ENCODE assay signal across 22 cellular contexts in the genomic region with DNA sequence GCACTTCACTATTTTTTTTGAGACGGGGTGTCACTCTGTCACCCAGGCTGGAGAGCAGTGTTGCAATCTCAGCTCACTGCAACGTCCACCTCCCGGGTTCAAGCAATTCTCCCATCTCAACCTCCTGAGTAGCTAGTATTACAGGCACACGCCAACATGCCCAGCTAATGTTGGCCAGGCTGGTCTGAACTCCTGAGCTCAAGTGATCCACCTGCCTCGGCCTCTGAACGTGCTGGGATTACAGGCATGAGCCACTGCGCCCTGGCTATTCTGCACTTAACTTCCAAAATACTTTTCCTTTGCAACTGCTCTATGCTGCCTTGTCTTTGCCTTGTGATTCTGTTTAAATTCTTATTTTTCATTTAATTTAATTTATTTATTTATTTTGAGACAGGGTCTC.
"Had no signal": no experiment of that assay in that cellular context is flagged by ENCODE, and none has a peak within 500 bp of the region (broad histone marks: within the 10 kb centered on the region; RNA-seq: fewer than 3 reads in every experiment).

No MANE protein-coding gene starts in this region.

- DNase-seq: KBM-7, MG63, NCI-H1092, NCI-H1105 treated with DMSO at 0.1 percent for 48 hours, NCI-H1417 treated with DMSO at 0.1 percent for 48 hours, NCI-H146, NCI-H1694 treated with DMSO at 0.1 percent for 48 hours, NCI-H1930, NCI-H2081, NCI-H2107, NCI-H2227 treated with DMSO at 0.1 percent for 48 hours, NCI-H524, NCI-H526 treated with DMSO at 0.1 percent for 48 hours, NCI-H774, Right ventricle myocardium superior, RPMI8226, SIG-M5 had no signal

- FAIRE-seq: HTR-8/SVneo, RCC 7860 had no signal

- H3K27ac ChIP-seq: HL-60, SJSA1, SK-N-MC had no signal

- H3K36me3 ChIP-seq: MG63, SJSA1 had no signal

- H3K9me3 ChIP-seq: MG63 had no signal

- H3K4me1 ChIP-seq: SJSA1 had no signal

- H3K4me3 ChIP-seq: MG63, SJSA1, SK-N-MC had no signal

- H3K27me3 ChIP-seq: MG63, SJSA1 had no signal
